27 cellular contexts compared by ENCODE assay signal in genomic region chr7:28133872-28134271, GRCh38.
"Had no signal": no experiment of that assay in that cellular context is flagged by ENCODE, and none has a peak within 500 bp of the region (broad histone marks: within the 10 kb centered on the region; RNA-seq: fewer than 3 reads in every experiment).

No MANE protein-coding gene starts in this region.

- H3K27me3 Mint-ChIP-seq: activated CD4-positive, alpha-beta memory T cell treated with anti-CD3 and anti-CD28 coated beads, Interleukin-2, amount 10 ng/mL, durations not matched to agents 7 days and 5 days; activated CD4-positive, alpha-beta T cell treated with anti-CD3 and anti-CD28 coated beads, Interleukin-2, amount 10 ng/mL, durations not matched to agents 24 days and 14 days had no signal

- H3K9me3 ChIP-seq: esophagus squamous epithelium, heart right ventricle, left lung, lower lobe of right lung, neutrophil, right lobe of liver, suprapubic skin, tibial nerve had no signal

- H3K27ac Mint-ChIP-seq: activated CD4-positive, alpha-beta memory T cell treated with anti-CD3 and anti-CD28 coated beads, Interleukin-2, amount 10 ng/mL, durations not matched to agents 7 days and 5 days; activated CD4-positive, alpha-beta T cell treated with anti-CD3 and anti-CD28 coated beads, Interleukin-2, amount 10 ng/mL, durations not matched to agents 24 days and 14 days; endodermal cell; nephron progenitor cell; T-helper 1 cell treated with Interleukin-12 subunit alpha and Interleukin-12 subunit beta and Interleukin-4 antibody, amounts not matched to agents 30 μg/mL and 1 μg/mL, for 36 hours had no signal

- H3K36me3 Mint-ChIP-seq: stimulated activated effector memory CD8-positive, alpha-beta T cell treated with anti-CD3 and anti-CD28 coated beads, Interleukin-12 subunit alpha, Interleukin-12 subunit beta, amount 100 ng/mL, for 72 hours had no signal

- H3K4me1 Mint-ChIP-seq: activated CD4-positive, alpha-beta T cell treated with anti-CD3 and anti-CD28 coated beads, Interleukin-2, amount 10 ng/mL, durations not matched to agents 24 days and 14 days had no signal

- H3K27me3 ChIP-seq: esophagus squamous epithelium, heart right ventricle, left lung, neutrophil, right lobe of liver, suprapubic skin, tibial nerve had no signal

- H3K4me3 Mint-ChIP-seq: activated CD4-positive, alpha-beta memory T cell treated with anti-CD3 and anti-CD28 coated beads, Interleukin-2, amount 10 ng/mL, durations not matched to agents 7 days and 5 days; activated CD4-positive, alpha-beta T cell treated with anti-CD3 and anti-CD28 coated beads, Interleukin-2, amount 10 ng/mL, durations not matched to agents 24 days and 14 days; endodermal cell; nephron progenitor cell; stimulated activated effector memory CD8-positive, alpha-beta T cell treated with anti-CD3 and anti-CD28 coated beads, Interleukin-12 subunit alpha, Interleukin-12 subunit beta, amount 100 ng/mL, for 72 hours; T-helper 1 cell treated with Interleukin-12 subunit alpha and Interleukin-12 subunit beta and Interleukin-4 antibody, amounts not matched to agents 30 μg/mL and 1 μg/mL, for 36 hours had no signal

- H3K4me1 ChIP-seq: right lobe of liver, suprapubic skin had no signal

- H3K4me3 ChIP-seq: esophagus squamous epithelium, heart right ventricle, left lung, lower lobe of right lung, right lobe of liver, skin epidermis, suprapubic skin, tibial nerve had no signal

- ATAC-seq: activated CD4-positive, CD25-positive, alpha-beta regulatory T cell treated with anti-CD3 and anti-CD28 coated beads, Interleukin-2, amount 50 U/mL, for 24 hours; heart right ventricle; left lung; lower lobe of right lung; right lobe of liver; stimulated activated effector memory CD8-positive, alpha-beta T cell treated with anti-CD3 and anti-CD28 coated beads, Interleukin-12 subunit alpha, Interleukin-12 subunit beta, amount 100 ng/mL, for 72 hours had no signal

- H3K36me3 ChIP-seq: esophagus squamous epithelium, heart right ventricle, left lung, lower lobe of right lung, right lobe of liver, suprapubic skin had no signal

- H3K9me3 Mint-ChIP-seq: activated CD4-positive, alpha-beta memory T cell treated with anti-CD3 and anti-CD28 coated beads, Interleukin-2, amount 10 ng/mL, durations not matched to agents 7 days and 5 days; activated CD4-positive, alpha-beta T cell treated with anti-CD3 and anti-CD28 coated beads, Interleukin-2, amount 10 ng/mL, durations not matched to agents 24 days and 14 days; endodermal cell; nephron progenitor cell; stimulated activated effector memory CD8-positive, alpha-beta T cell treated with anti-CD3 and anti-CD28 coated beads, Interleukin-12 subunit alpha, Interleukin-12 subunit beta, amount 100 ng/mL, for 72 hours; T-helper 1 cell treated with Interleukin-12 subunit alpha and Interleukin-12 subunit beta and Interleukin-4 antibody, amounts not matched to agents 30 μg/mL and 1 μg/mL, for 36 hours had no signal

- DNase-seq: activated CD4-positive, alpha-beta memory T cell treated with anti-CD3 and anti-CD28 coated beads, Interleukin-2, amount 10 ng/mL, durations not matched to agents 7 days and 5 days; activated CD4-positive, alpha-beta T cell treated with anti-CD3 and anti-CD28 coated beads, Interleukin-2, amount 10 ng/mL, durations not matched to agents 24 days and 14 days; activated CD8-positive, alpha-beta memory T cell treated with anti-CD3 and anti-CD28 coated beads, Interleukin-2, amount 50 U/mL, for 48 hours; activated naive CD4-positive, alpha-beta T cell; activated T-cell treated with anti-CD3 and anti-CD28 coated beads, Interleukin-2, amount 50 U/mL, for 48 hours; amygdala; central memory CD4-positive, alpha-beta T cell; endodermal cell; esophagus squamous epithelium; heart right ventricle; left lung; lower lobe of right lung; mesenchymal stem cell; nephron progenitor cell; right lobe of liver; stimulated activated CD4-positive, alpha-beta T cell treated with anti-CD3 and anti-CD28 coated beads, Interleukin-4, amount 100 ng/mL, for 24 hours; SW 1271; T-helper 9 cell had no signal

- H3K27ac ChIP-seq: epithelial cell of prostate, esophagus squamous epithelium, heart right ventricle, left lung, lower lobe of right lung, neutrophil, right lobe of liver, suprapubic skin, VCaP had no signal
